8 cellular contexts compared by ENCODE assay signal in the genomic region with DNA sequence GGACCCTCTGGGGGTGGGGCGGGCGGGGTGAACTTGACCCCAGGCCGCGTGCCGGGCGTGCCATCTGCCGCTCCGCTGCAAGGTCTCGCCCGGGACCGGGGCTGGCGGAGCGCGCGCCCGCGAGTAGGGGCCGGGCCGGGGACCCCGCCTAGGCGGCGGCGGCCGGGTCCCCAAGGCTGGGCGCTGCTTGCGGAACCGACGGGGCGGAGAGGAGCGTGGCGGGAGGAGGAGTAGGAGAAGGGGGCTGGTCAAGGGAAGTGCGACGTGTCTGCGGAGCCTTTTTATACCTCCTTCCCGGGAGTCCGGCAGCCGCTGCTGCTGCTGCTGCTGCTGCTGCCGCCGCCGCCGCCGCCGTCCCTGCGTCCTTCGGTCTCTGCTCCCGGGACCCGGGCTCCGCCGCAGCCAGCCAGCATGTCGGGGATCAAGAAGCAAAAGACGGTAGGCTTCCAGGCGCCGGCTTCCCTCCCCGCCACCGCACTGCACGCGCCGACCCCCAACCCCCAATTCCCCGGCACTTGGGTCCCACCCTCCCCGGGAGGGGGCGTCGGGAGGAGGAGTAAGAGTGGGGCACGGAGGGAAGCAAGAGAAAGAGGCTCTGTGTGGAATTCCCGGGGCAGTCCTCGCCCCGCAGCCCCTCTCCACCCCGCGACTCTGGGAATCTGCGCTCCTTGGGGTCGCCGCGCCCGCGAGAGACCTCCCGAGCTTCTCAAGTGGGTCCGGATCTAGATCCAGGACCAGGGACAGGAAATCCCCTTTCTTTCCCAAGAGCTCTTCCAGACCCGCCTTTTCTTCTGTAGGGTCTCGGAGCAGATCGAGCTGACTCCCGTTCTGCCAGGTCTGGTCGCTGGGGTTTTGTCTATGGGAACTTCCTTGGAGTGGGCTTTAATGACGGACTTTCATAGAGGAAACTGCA. TPM values are rescaled to one million over a fixed set of nuclear protein-coding genes. Genes with fewer than 3 reads are reported as not detected.
DNase-seq lines count a peak whose midpoint lies in the region; ATAC-seq and TF ChIP-seq lines count a peak whose summit lies in the region.

Gene PAPSS2, plus strand, starts transcription at position 308 of the 913 bp plus-strand sequence. Its CDS starts 104 bp downstream, at position 412.

- intact Hi-C loops in CD4-positive, alpha-beta T cell (cut with DNase I, micrococcal nuclease): loop anchor here in 1 of 2 experiments (5.0 kb wide), 1 partner anchor 112 kb away; no protein-coding TSS in a partner anchor

- in situ Hi-C loops in HAP-1 (cut with MboI; ENCODE audit: low sequenced_read_pairs): loop anchor here (25.0 kb wide), 1 partner anchor 1702 kb away; no protein-coding TSS in a partner anchor

- POLR2A ChIA-PET in CD4-positive, alpha-beta T cell (lab: Charles Lee): no interaction called here

- peaks cover 6% of the 10 kb centered on the region for H3K4me1 Mint-ChIP-seq in CD4-positive, alpha-beta T cell (ENCODE audit: low read depth)

- DNase-seq in CD4-positive, alpha-beta T cell: peak in 3 of 10 experiments; percentile 1 to 8 (median 3)
- DNase-seq in HAP-1 (ENCODE audit: low spot score in 2 of 2) (peak; percentile 52 to 70), SK-N-MC (ENCODE audit: low read depth, low spot score) (no peak), cardiac fibroblast (ENCODE audit: low read depth in 2 of 2) (peak; percentile 77 to 88), iris pigment epithelial cell (ENCODE audit: low read depth) (peak; percentile 77), SKM-1 (lab: John Stamatoyannopoulos, UW; ENCODE audit: unreplicated experiment) (no peak)

- H3K4me3 ChIP-seq in HAP-1 (peak within 1 kb of the TSS; percentile 64), SK-N-MC (peak within 1 kb of the TSS; percentile 77), cardiac fibroblast (replicated peaks in 1 of 2; ENCODE audit: low read depth in 2 of 2, low read length in 2 of 2) (peak within 1 kb of the TSS; percentile 90 to 97), skin epidermis (peak within 1 kb of the TSS; percentile 48 to 73 (median 65))

- H3K36me3 Mint-ChIP-seq in CD4-positive, alpha-beta T cell (ENCODE audit: low read depth): no peaks in the 10 kb centered on the region

- no peak within 1 kb of the TSS for H3K27ac ChIP-seq in CD4-positive, alpha-beta T cell (ENCODE audit: low read depth, low read length)
- no peak within 1 kb of the TSS for H3K27ac ChIP-seq in SK-N-MC
- H3K27ac ChIP-seq in skin epidermis: peak within 1 kb of the TSS in 20 of 21 experiments; percentile 28 to 84 (median 74)

- no peak within 1 kb of the TSS for H3K27ac Mint-ChIP-seq in CD4-positive, alpha-beta T cell

- H3K27me3 Mint-ChIP-seq in CD4-positive, alpha-beta T cell: peaks cover 61% of the 10 kb centered on the region

- H3K27me3 ChIP-seq in CD4-positive, alpha-beta T cell (ENCODE audit: control insufficient read depth, insufficient read depth, low read length): peaks cover 48% of the 10 kb centered on the region
- H3K27me3 ChIP-seq in HAP-1 (ENCODE audit: low read depth): no peaks in the 10 kb centered on the region

- ATAC-seq in CD4-positive, alpha-beta T cell (ENCODE audit: poor library complexity): no peak
- no peak for ATAC-seq in HG02938 (IDR thresholded peaks at IDR 0.05; ENCODE audit: unreplicated experiment)

- peak within 1 kb of the TSS; percentile 88 for H3K4me3 Mint-ChIP-seq in CD4-positive, alpha-beta T cell

- H3K9me3 Mint-ChIP-seq in CD4-positive, alpha-beta T cell: no peaks in the 10 kb centered on the region

- TF ChIP-seq CTCF in CD4-positive, alpha-beta T cell (IDR thresholded peaks at IDR 0.05): no peak
- TF ChIP-seq CTCF in cardiac fibroblast (IDR thresholded peaks at IDR 0.05; ENCODE audit: low read depth, low read length): peak; percentile 24

- peaks cover 20% of the 10 kb centered on the region for H3K4me1 ChIP-seq in HAP-1

- CTCF ChIA-PET in CD4-positive, alpha-beta T cell (lab: Charles Lee): interaction anchor here (0.5 kb wide), 1 partner anchor 721 kb away, joined by 3 read pairs; no protein-coding TSS in a partner anchor

- H3K36me3 ChIP-seq in HAP-1 (replicated peaks) (no peaks in the 10 kb centered on the region), SK-N-MC (ENCODE audit: insufficient read depth, low read length) (no peaks in the 10 kb centered on the region)

- H3K9ac ChIP-seq in SK-N-MC (ENCODE audit: insufficient read length): peak within 1 kb of the TSS; percentile 37

- H3K9me3 ChIP-seq in CD4-positive, alpha-beta T cell (ENCODE audit: control insufficient read depth, low read length): no peaks in the 10 kb centered on the region
- no peaks in the 10 kb centered on the region for H3K9me3 ChIP-seq in HAP-1
- H3K9me3 ChIP-seq in SK-N-MC (ENCODE audit: low read depth, low read length): no peaks in the 10 kb centered on the region

RNA-seq across cellular contexts. Expression of gene PAPSS2, which starts in this region (rescaled TPM):
- not detected for total RNA-seq in CD4-positive, alpha-beta T cell

Comparison
In these comparisons a context has a peak if more than half of its experiments do, and no peak if none do; other contexts are left out.
1. DNase-seq: peak in HAP-1 (2 of 2), cardiac fibroblast (2 of 2) and iris pigment epithelial cell (single experiment); none in SK-N-MC (single experiment) and SKM-1 (single experiment).
2. H3K27ac ChIP-seq: peak in skin epidermis (20 of 21); none in CD4-positive, alpha-beta T cell (single experiment) and SK-N-MC (single experiment).
3. Peak in every context shown above with its lines, with median percentiles within 50 percentile points of each other: H3K4me3 ChIP-seq.